29 cellular contexts compared by ENCODE assay signal in the genomic region with DNA sequence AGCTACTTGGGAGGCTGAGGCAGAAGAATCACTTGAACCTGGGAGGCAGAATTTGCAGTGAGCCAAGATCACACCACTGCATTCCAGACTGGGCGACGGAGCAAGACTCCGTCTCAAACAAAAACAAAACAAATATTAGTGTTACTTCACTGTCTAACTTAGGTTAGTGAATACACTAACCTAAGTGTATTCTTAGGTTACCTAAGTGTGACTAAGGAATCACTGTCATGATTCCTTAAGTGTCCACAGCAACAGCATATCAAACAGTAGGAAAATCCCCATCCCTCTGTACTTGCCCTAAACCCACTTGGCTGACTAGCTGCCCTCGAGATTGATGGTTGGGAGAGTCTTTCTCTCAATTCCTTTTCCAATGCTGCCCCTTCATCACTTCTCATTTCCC.
"Had no signal": no experiment of that assay in that cellular context is flagged by ENCODE, and none has a peak within 500 bp of the region (broad histone marks: within the 10 kb centered on the region; RNA-seq: fewer than 3 reads in every experiment).

No MANE protein-coding gene starts in this region.

- H3K27ac ChIP-seq: cardiac muscle cell, colonic mucosa, gastrocnemius medialis, heart left ventricle had no signal

- H3K4me3 ChIP-seq: cardiac muscle cell, colonic mucosa, gastrocnemius medialis, heart left ventricle had no signal

- H3K36me3 ChIP-seq: cardiac muscle cell, colonic mucosa, gastrocnemius medialis, heart left ventricle had no signal

- H3K9me3 ChIP-seq: colonic mucosa, gastrocnemius medialis, heart left ventricle had no signal

- H3K27me3 ChIP-seq: cardiac muscle cell, colonic mucosa, gastrocnemius medialis, heart left ventricle had no signal

- DNase-seq: activated CD4-positive, alpha-beta memory T cell treated with anti-CD3 and anti-CD28 coated beads for 36 hours; activated CD4-positive, alpha-beta T cell treated with anti-CD3 and anti-CD28 coated beads for 36 hours; activated CD4-positive, alpha-beta T cell treated with anti-CD3 and anti-CD28 coated beads, Interleukin-2, amount 10 ng/mL, durations not matched to agents 24 days and 14 days; activated CD4-positive, CD25-positive, alpha-beta regulatory T cell; activated CD4-positive, CD25-positive, alpha-beta regulatory T cell treated with anti-CD3 and anti-CD28 coated beads, Interleukin-2, amount 50 U/mL, for 72 hours; activated CD8-positive, alpha-beta memory T cell treated with anti-CD3 and anti-CD28 coated beads, Interleukin-2, amount 10 ng/mL, durations not matched to agents 7 days and 5 days; activated CD8-positive, alpha-beta memory T cell treated with anti-CD3 and anti-CD28 coated beads, Interleukin-2, amount 50 U/mL, for 4 hours; activated CD8-positive, alpha-beta T cell treated with anti-CD3 and anti-CD28 coated beads, Interleukin-2, amount 10 ng/mL, durations not matched to agents 7 days and 5 days; activated gamma-delta T cell; activated naive CD4-positive, alpha-beta T cell; activated naive CD4-positive, alpha-beta T cell treated with anti-CD3 and anti-CD28 coated beads, Interleukin-2, amount 50 U/mL, for 16 hours; activated T-cell treated with anti-CD3 and anti-CD28 coated beads, Interleukin-2, amount 50 U/mL, for 1 hour; activated T-cell treated with anti-CD3 and anti-CD28 coated beads, Interleukin-2, amount 50 U/mL, for 48 hours; amniotic stem cell; anterior cingulate cortex; central memory CD4-positive, alpha-beta T cell; cerebellar nuclear complex; colonic mucosa; effector CD8-positive, alpha-beta T cell; foreskin fibroblast; gastrocnemius medialis; glutamatergic neuron; heart left ventricle; T-helper 2 cell had no signal

- ATAC-seq: activated CD4-positive, alpha-beta T cell treated with anti-CD3 and anti-CD28 coated beads for 36 hours; activated CD8-positive, alpha-beta memory T cell treated with anti-CD3 and anti-CD28 coated beads, Interleukin-2, amount 10 ng/mL, durations not matched to agents 7 days and 5 days; activated CD8-positive, alpha-beta T cell treated with anti-CD3 and anti-CD28 coated beads, Interleukin-2, amount 10 ng/mL, durations not matched to agents 7 days and 5 days; esophagus mucosa; gastrocnemius medialis; heart left ventricle had no signal

- FAIRE-seq: astrocyte, endometrium, endothelial cell of umbilical vein had no signal

- H3K4me1 ChIP-seq: colonic mucosa, gastrocnemius medialis, heart left ventricle had no signal
